26 cellular contexts compared by ENCODE assay signal in genomic region chr4:176186067-176186466, GRCh38. TPM values are rescaled to one million over a fixed set of nuclear protein-coding genes. Genes with fewer than 3 reads are reported as not detected.
DNase-seq lines count a peak whose midpoint lies in the region; ATAC-seq and TF ChIP-seq lines count a peak whose summit lies in the region.
"Had no signal": no experiment of that assay in that cellular context is flagged by ENCODE, and none has a peak within 500 bp of the region (broad histone marks: within the 10 kb centered on the region; RNA-seq: fewer than 3 reads in every experiment).

No MANE protein-coding gene starts in this region.

- H3K27me3 Mint-ChIP-seq in activated naive CD8-positive, alpha-beta T cell treated with anti-CD3 and anti-CD28 coated beads for 36 hours, result peaks cover 23% of the 10 kb centered on the region

- no peaks in the 10 kb centered on the region for H3K9me3 Mint-ChIP-seq in activated naive CD8-positive, alpha-beta T cell treated with anti-CD3 and anti-CD28 coated beads for 36 hours
- H3K9me3 Mint-ChIP-seq: activated CD4-positive, alpha-beta memory T cell treated with anti-CD3 and anti-CD28 coated beads for 36 hours; CD14-positive monocyte; naive thymus-derived CD8-positive, alpha-beta T cell had no signal

- no peak overlapping the region for H3K4me3 Mint-ChIP-seq in activated naive CD8-positive, alpha-beta T cell treated with anti-CD3 and anti-CD28 coated beads for 36 hours
- H3K4me3 Mint-ChIP-seq: activated CD4-positive, alpha-beta memory T cell treated with anti-CD3 and anti-CD28 coated beads for 36 hours; CD14-positive monocyte; naive thymus-derived CD8-positive, alpha-beta T cell had no signal

- ATAC-seq in GM21619 (IDR thresholded peaks at IDR 0.05; ENCODE audit: unreplicated experiment) (peak; percentile 53), thoracic aorta (ENCODE audit: insufficient number of reproducible peaks, low FRiP score, low read depth) (no peak), HG02938 (IDR thresholded peaks at IDR 0.05; ENCODE audit: unreplicated experiment) (no peak)
- ATAC-seq: naive thymus-derived CD8-positive, alpha-beta T cell; right cardiac atrium had no signal

- DNase-seq in epithelial cell of esophagus (ENCODE audit: low read depth) (peak; percentile 39), thoracic aorta (ENCODE audit: low spot score) (no peak), NCI-H82 (lab: John Stamatoyannopoulos, UW) (no peak)
- DNase-seq in activated naive CD8-positive, alpha-beta T cell treated with anti-CD3 and anti-CD28 coated beads for 36 hours, result no peak
- DNase-seq: activated CD4-positive, alpha-beta memory T cell treated with anti-CD3 and anti-CD28 coated beads for 36 hours; activated CD4-positive, CD25-positive, alpha-beta regulatory T cell; activated gamma-delta T cell treated with Interleukin-2 at 50 U/mL for 16 hours; amygdala; cerebellar nuclear complex; effector CD8-positive, alpha-beta T cell; esophagus squamous epithelium; naive thymus-derived CD8-positive, alpha-beta T cell; NCI-H2029 treated with DMSO at 0.1 percent for 48 hours; NCI-H345; right cardiac atrium; SK-N-SH; testis had no signal

- H3K9me3 ChIP-seq in HUES48 (ENCODE audit: control insufficient read depth, insufficient read depth, low read length), result no peaks in the 10 kb centered on the region
- H3K9me3 ChIP-seq in thoracic aorta, result no peaks in the 10 kb centered on the region
- H3K9me3 ChIP-seq: esophagus squamous epithelium, SK-N-SH, testis had no signal

- H3K4me1 ChIP-seq in HUES48 (ENCODE audit: control insufficient read depth, insufficient read depth, low read length), result peaks cover 31% of the 10 kb centered on the region
- peaks cover 11 to 33% of the 10 kb centered on the region in 2 donors for H3K4me1 ChIP-seq in thoracic aorta (ENCODE audit: control insufficient read depth in 1 of 2, low read depth in 2 of 2)
- H3K4me1 ChIP-seq: esophagus squamous epithelium, testis had no signal

- no peak for TF ChIP-seq CTCF in epithelial cell of esophagus (IDR thresholded peaks at IDR 0.05; ENCODE audit: insufficient read depth, low read depth, low read length, missing control alignments)
- TF ChIP-seq CTCF in thoracic aorta (IDR thresholded peaks at IDR 0.05), result no peak

- H3K27ac ChIP-seq in HUES48 (ENCODE audit: low read depth, low read length), result peak overlapping the region; percentile 91
- H3K27ac ChIP-seq in thoracic aorta, result peak overlapping the region; percentile 61 to 73
- H3K27ac ChIP-seq: esophagus squamous epithelium, KMS-11, testis had no signal

- H3K4me1 Mint-ChIP-seq in activated naive CD8-positive, alpha-beta T cell treated with anti-CD3 and anti-CD28 coated beads for 36 hours, result peaks cover 16% of the 10 kb centered on the region
- H3K4me1 Mint-ChIP-seq: naive thymus-derived CD8-positive, alpha-beta T cell had no signal

- no peak overlapping the region for H3K9ac ChIP-seq in HUES48 (ENCODE audit: low read depth, low read length)
- H3K9ac ChIP-seq: KMS-11, SK-N-SH had no signal

- no peaks in the 10 kb centered on the region for H3K36me3 Mint-ChIP-seq in activated naive CD8-positive, alpha-beta T cell treated with anti-CD3 and anti-CD28 coated beads for 36 hours
- H3K36me3 Mint-ChIP-seq: activated CD4-positive, alpha-beta memory T cell treated with anti-CD3 and anti-CD28 coated beads for 36 hours; CD14-positive monocyte; naive thymus-derived CD8-positive, alpha-beta T cell had no signal

- H3K4me3 ChIP-seq in HUES48 (ENCODE audit: low read depth, low read length) (no peak overlapping the region), epithelial cell of esophagus (ENCODE audit: low read length) (no peak overlapping the region), thoracic aorta (no peak overlapping the region)
- H3K4me3 ChIP-seq: esophagus squamous epithelium, testis had no signal

- H3K36me3 ChIP-seq in HUES48 (ENCODE audit: control insufficient read depth, insufficient read depth, low read length), result no peaks in the 10 kb centered on the region
- no peaks in the 10 kb centered on the region for H3K36me3 ChIP-seq in thoracic aorta
- H3K36me3 ChIP-seq: esophagus squamous epithelium had no signal

- H3K27ac Mint-ChIP-seq in activated naive CD8-positive, alpha-beta T cell treated with anti-CD3 and anti-CD28 coated beads for 36 hours, result no peak overlapping the region
- H3K27ac Mint-ChIP-seq: activated CD4-positive, alpha-beta memory T cell treated with anti-CD3 and anti-CD28 coated beads for 36 hours; CD14-positive monocyte; naive thymus-derived CD8-positive, alpha-beta T cell had no signal

- H3K27me3 ChIP-seq in HUES48 (ENCODE audit: control insufficient read depth, insufficient read depth, low read length), result no peaks in the 10 kb centered on the region
- no peaks in the 10 kb centered on the region for H3K27me3 ChIP-seq in thoracic aorta (replicated peaks; ENCODE audit: insufficient read depth)
- H3K27me3 ChIP-seq: esophagus squamous epithelium, testis had no signal

RNA-seq across cellular contexts. Expression of gene SPATA4, which starts 9.3 kb away (rescaled TPM):
- total RNA-seq in thoracic aorta, result not detected
- not detected for total RNA-seq in activated naive CD8-positive, alpha-beta T cell treated with anti-CD3 and anti-CD28 coated beads for 36 hours
- total RNA-seq: activated CD4-positive, alpha-beta memory T cell treated with anti-CD3 and anti-CD28 coated beads for 36 hours; esophagus squamous epithelium; G401; mesenteric fat pad; naive thymus-derived CD8-positive, alpha-beta T cell; RPMI7951; T-helper 2 cell treated with Interferon-gamma antibody and Interleukin-4, amounts not matched to agents 100 ng/mL and 5 ng/mL, for 36 hours had no signal
